18 cellular contexts compared by ENCODE assay signal in genomic region chr1:172775598-172776570, GRCh38.
A peak's percentile ranks its signal among the peaks of the same experiment; 100 is the strongest.
DNase-seq lines count a peak whose midpoint lies in the region; ATAC-seq, FAIRE-seq and TF ChIP-seq lines count a peak whose summit lies in the region.
"Had no signal": no experiment of that assay in that cellular context is flagged by ENCODE, and none has a peak within 500 bp of the region (broad histone marks: within the 10 kb centered on the region; RNA-seq: fewer than 3 reads in every experiment).

No MANE protein-coding gene starts in this region.

- H3K23me2 ChIP-seq in H9 (ENCODE audit: insufficient read length, low read depth, low read length, poor library complexity, severe bottlenecking): no peaks in the 10 kb centered on the region

- H3K4ac ChIP-seq in H9 (ENCODE audit: low read depth, low read length): no peak overlapping the region

- H4K8ac ChIP-seq in H9 (replicated peaks; ENCODE audit: insufficient read length, low read depth, low read length): no peak overlapping the region

- H2BK12ac ChIP-seq in H9 (ENCODE audit: insufficient read length, low read depth, low read length): no peak overlapping the region

- H3K4me3 Mint-ChIP-seq in H9: no peak overlapping the region
- H3K4me3 Mint-ChIP-seq: activated CD4-positive, alpha-beta T cell treated with anti-CD3 and anti-CD28 coated beads, Interleukin-2, amount 10 ng/mL, durations not matched to agents 24 days and 14 days; effector memory CD8-positive, alpha-beta T cell had no signal

- H3K23ac ChIP-seq in H9 (ENCODE audit: insufficient read length, low read depth, low read length): no peak overlapping the region

- peaks cover 2% of the 10 kb centered on the region; the same call in 1 of the 2 replicates for H3K27me3 Mint-ChIP-seq in H9 (ENCODE audit: low read depth)
- H3K27me3 Mint-ChIP-seq: effector memory CD8-positive, alpha-beta T cell had no signal

- peaks cover 26% of the 10 kb centered on the region for H3K4me1 ChIP-seq in adipocyte (ENCODE audit: control insufficient read depth, insufficient read depth, low read length)
- peaks cover 3% of the 10 kb centered on the region for H3K4me1 ChIP-seq in keratinocyte (ENCODE audit: control insufficient read depth, extremely low read depth, insufficient read depth, low read length)
- no peaks in the 10 kb centered on the region for H3K4me1 ChIP-seq in subcutaneous abdominal adipose tissue (ENCODE audit: control insufficient read depth in 5 of 5, insufficient read depth in 5 of 5, low read length in 5 of 5)
- no peaks in the 10 kb centered on the region for H3K4me1 ChIP-seq in H9 (ENCODE audit: insufficient read depth, low read length)
- H3K4me1 ChIP-seq: sigmoid colon had no signal

- no peak overlapping the region for H3K27ac Mint-ChIP-seq in H9
- H3K27ac Mint-ChIP-seq: activated CD4-positive, alpha-beta T cell treated with anti-CD3 and anti-CD28 coated beads, Interleukin-2, amount 10 ng/mL, durations not matched to agents 24 days and 14 days; effector memory CD8-positive, alpha-beta T cell had no signal

- H3K79me1 ChIP-seq in H9 (ENCODE audit: insufficient read depth, low read depth, low read length, poor library complexity, severe bottlenecking): no peaks in the 10 kb centered on the region

- no peak overlapping the region for H2BK20ac ChIP-seq in H9 (ENCODE audit: low read depth, low read length, poor library complexity, severe bottlenecking)

- H3K27me3 ChIP-seq in adipocyte (replicated peaks; ENCODE audit: control insufficient read depth, insufficient read depth, low read length) (no peaks in the 10 kb centered on the region), keratinocyte (ENCODE audit: control insufficient read depth, extremely low read depth, insufficient read depth, low read length) (no peaks in the 10 kb centered on the region), subcutaneous abdominal adipose tissue (ENCODE audit: control insufficient read depth in 5 of 5, insufficient read depth in 4 of 5, low read length in 5 of 5) (no peaks in the 10 kb centered on the region), H9 (ENCODE audit: insufficient read depth, low read length) (no peaks in the 10 kb centered on the region)
- H3K27me3 ChIP-seq: sigmoid colon had no signal

- no peak overlapping the region for H3K56ac ChIP-seq in H9 (ENCODE audit: insufficient read length, low read depth, low read length)

- H3K4me2 ChIP-seq in keratinocyte (ENCODE audit: control insufficient read depth, extremely low read depth, insufficient read depth, low read depth, low read length) (peak overlapping the region; percentile 18), H9 (ENCODE audit: insufficient read depth, insufficient read length, low read length) (no peak overlapping the region)

- H2BK5ac ChIP-seq in H9 (ENCODE audit: insufficient read length, low read length): no peak overlapping the region

- FAIRE-seq in HTR-8/SVneo (lab: Jason Lieb, UNC) (no peak), keratinocyte (lab: Jason Lieb, UNC) (peak; percentile 20)
- FAIRE-seq: GM12878, TTC549 had no signal

- H2AFZ ChIP-seq in keratinocyte (ENCODE audit: control insufficient read depth, low read length) (peak overlapping the region; percentile 64), H9 (ENCODE audit: low read length) (no peak overlapping the region)

- H3K9me3 Mint-ChIP-seq in H9: no peaks in the 10 kb centered on the region
- H3K9me3 Mint-ChIP-seq: activated CD4-positive, alpha-beta T cell treated with anti-CD3 and anti-CD28 coated beads, Interleukin-2, amount 10 ng/mL, durations not matched to agents 24 days and 14 days; effector memory CD8-positive, alpha-beta T cell had no signal

- H3K27ac ChIP-seq in keratinocyte (ENCODE audit: control insufficient read depth, insufficient read depth, low read length) (no peak overlapping the region), subcutaneous abdominal adipose tissue (ENCODE audit: low read depth, low read length) (no peak overlapping the region), H9 (ENCODE audit: insufficient read length, low read depth, low read length) (no peak overlapping the region)

- dilution Hi-C loops in keratinocyte (cut with MboI; ENCODE audit: extremely low pct_ligation_motif_present, low sequenced_read_pairs): no loop called here

- no peak for TF ChIP-seq CTCF in keratinocyte (optimal IDR thresholded peaks at IDR 0.05 in 1 of 3, IDR thresholded peaks at IDR 0.05 in 1 of 3, conservative IDR thresholded peaks at IDR 0.05 in 1 of 3; ENCODE audit: extremely low read depth in 1 of 3, insufficient read depth in 2 of 3, low read length in 3 of 3)
- no peak for TF ChIP-seq CTCF in H9 (conservative IDR thresholded peaks at IDR 0.05)

- H3K79me2 ChIP-seq in keratinocyte (ENCODE audit: control insufficient read depth, insufficient read depth, low read length): no peaks in the 10 kb centered on the region
- H3K79me2 ChIP-seq in H9 (ENCODE audit: insufficient read depth, low read length): no peaks in the 10 kb centered on the region

- DNase-seq in HTR-8/SVneo (ENCODE audit: insufficient read length, low spot score): peak; percentile 3
- peak; percentile 28 for DNase-seq in adipocyte (ENCODE audit: low read depth)
- DNase-seq in keratinocyte (ENCODE audit: low read depth, low spot score): no peak
- no peak for DNase-seq in NCI-H2171 (lab: John Stamatoyannopoulos, UW)
- no peak for DNase-seq in H9
- DNase-seq: activated CD4-positive, alpha-beta T cell treated with anti-CD3 and anti-CD28 coated beads, Interleukin-2, amount 10 ng/mL, durations not matched to agents 24 days and 14 days; activated effector memory CD4-positive, alpha-beta T cell treated with anti-CD3 and anti-CD28 coated beads, Interleukin-2, amount 50 U/mL, for 16 hours; cerebellar nuclear complex; effector memory CD8-positive, alpha-beta T cell; foreskin melanocyte; NCI-H1436; NCI-H226; sigmoid colon; stimulated activated CD4-positive, alpha-beta T cell treated with anti-CD3 and anti-CD28 coated beads, Interleukin-2, amount 100 ng/mL, for 48 hours had no signal

- H3K18ac ChIP-seq in H9 (ENCODE audit: insufficient read length, low read depth, low read length): no peak overlapping the region

- no peaks in the 10 kb centered on the region for H3K36me3 Mint-ChIP-seq in H9 (ENCODE audit: insufficient read depth in 1 of 3, low read depth in 3 of 3)

- no peak overlapping the region for H3K14ac ChIP-seq in H9 (ENCODE audit: insufficient read depth, low read length)

- H2BK15ac ChIP-seq in H9 (ENCODE audit: low read depth, low read length): no peak overlapping the region

- no peak overlapping the region for H3K9ac ChIP-seq in adipocyte (ENCODE audit: low read length)
- H3K9ac ChIP-seq in keratinocyte (ENCODE audit: control insufficient read depth, extremely low read depth, insufficient read depth, low read length): no peak overlapping the region
- H3K9ac ChIP-seq in subcutaneous abdominal adipose tissue (ENCODE audit: low read length in 5 of 5): no peak overlapping the region
- H3K9ac ChIP-seq in H9 (ENCODE audit: extremely low read depth, insufficient read length, low read length): no peak overlapping the region

- no peak overlapping the region for H2AK5ac ChIP-seq in H9 (ENCODE audit: insufficient read length, low read length)

- no peak overlapping the region for H3T11ph ChIP-seq in H9 (ENCODE audit: low read length)

- no peak overlapping the region for H4K5ac ChIP-seq in H9 (ENCODE audit: insufficient read length, low read depth, low read length)

- no peak overlapping the region for H2BK120ac ChIP-seq in H9 (ENCODE audit: low read depth, low read length, poor library complexity, severe bottlenecking)

- no peaks in the 10 kb centered on the region for H3K9me1 ChIP-seq in keratinocyte (ENCODE audit: control insufficient read depth, extremely low read depth, insufficient read depth, low read length)

- H4K91ac ChIP-seq in H9 (ENCODE audit: insufficient read length, low read depth, low read length): no peak overlapping the region

- peaks cover 2 to 4% of the 10 kb centered on the region in 2 experiments; a peak in 1 of 4 replicates for H3K4me1 Mint-ChIP-seq in H9

- H4K20me1 ChIP-seq in keratinocyte (ENCODE audit: control insufficient read depth, extremely low read depth, insufficient read depth, low read length) (no peaks in the 10 kb centered on the region), H9 (ENCODE audit: control insufficient read depth, insufficient read depth, insufficient read length) (no peaks in the 10 kb centered on the region)

- H3K4me3 ChIP-seq in adipocyte (ENCODE audit: low read length): peak overlapping the region; percentile 16
- H3K4me3 ChIP-seq in keratinocyte (ENCODE audit: control insufficient read depth in 2 of 3, extremely low read depth in 1 of 3, insufficient read depth in 2 of 3, low read depth in 1 of 3, low read length in 3 of 3): no peak overlapping the region
- peak overlapping the region in 3 of 5 donors; percentile 16 to 28 (median 17) for H3K4me3 ChIP-seq in subcutaneous abdominal adipose tissue (ENCODE audit: low read depth in 1 of 5, low read length in 5 of 5)
- H3K4me3 ChIP-seq: GM12878, sigmoid colon had no signal

- WGBS in H9 (ENCODE audit: extremely low coverage, insufficient read length, low lambda C conversion rate): no CpG with 5 or more reads among the region's 10 CpGs

- H3K36me3 ChIP-seq in adipocyte (ENCODE audit: control insufficient read depth, insufficient read depth, low read length, severe bottlenecking) (no peaks in the 10 kb centered on the region), keratinocyte (ENCODE audit: control insufficient read depth in 2 of 2, extremely low read depth in 1 of 2, insufficient read depth in 2 of 2, low read length in 2 of 2) (no peaks in the 10 kb centered on the region), subcutaneous abdominal adipose tissue (ENCODE audit: control insufficient read depth in 5 of 5, insufficient read depth in 5 of 5, low read length in 5 of 5) (no peaks in the 10 kb centered on the region)
- H3K36me3 ChIP-seq: sigmoid colon had no signal

- ATAC-seq in GM19023 (IDR thresholded peaks at IDR 0.05; ENCODE audit: unreplicated experiment): no peak
- ATAC-seq: effector memory CD8-positive, alpha-beta T cell; GM12878 had no signal

- H3K9me3 ChIP-seq in adipocyte (ENCODE audit: control insufficient read depth, low read length) (no peaks in the 10 kb centered on the region), keratinocyte (ENCODE audit: control insufficient read depth, low read depth, low read length) (no peaks in the 10 kb centered on the region), subcutaneous abdominal adipose tissue (ENCODE audit: control insufficient read depth in 5 of 5, low read length in 5 of 5) (no peaks in the 10 kb centered on the region), H9 (ENCODE audit: control insufficient read depth, low read depth, low read length) (no peaks in the 10 kb centered on the region)
- H3K9me3 ChIP-seq: sigmoid colon had no signal

Comparison
In these comparisons a context has a peak if more than half of its experiments do, and no peak if none do; other contexts are left out.
1. DNase-seq: peak in HTR-8/SVneo (single experiment) and adipocyte (single experiment); none in keratinocyte (single experiment), NCI-H2171 (single experiment) and H9 (single experiment).
2. H3K4me3 ChIP-seq: peak in adipocyte (single experiment) and subcutaneous abdominal adipose tissue (3 of 5); none in keratinocyte (0 of 3).